In the genomic region with DNA sequence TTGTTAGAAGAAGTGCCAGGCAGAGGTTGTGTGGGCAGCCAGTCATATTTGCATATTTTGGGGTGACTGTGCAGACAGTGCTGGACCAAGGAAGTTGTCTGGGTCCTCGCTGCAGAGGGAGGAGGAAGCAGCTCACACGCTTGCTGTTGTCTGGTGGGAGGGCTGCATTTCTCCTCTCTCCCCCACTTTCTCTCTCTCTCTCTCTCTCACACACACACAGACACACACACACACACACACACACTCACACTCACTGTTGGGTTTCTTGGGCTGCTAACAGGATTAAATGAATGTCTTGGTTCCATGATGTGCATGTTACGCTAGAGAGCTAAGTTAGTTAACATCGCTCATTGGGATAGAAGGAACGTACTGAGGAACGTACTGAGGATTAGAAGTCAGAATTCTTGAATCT, we compare ENCODE assay signal across 16 cellular contexts.
DNase-seq lines count a peak whose midpoint lies in the region; ATAC-seq, FAIRE-seq and TF ChIP-seq lines count a peak whose summit lies in the region.
"Had no signal": no experiment of that assay in that cellular context is flagged by ENCODE, and none has a peak within 500 bp of the region (broad histone marks: within the 10 kb centered on the region; RNA-seq: fewer than 3 reads in every experiment).

No MANE protein-coding gene starts in this region.

- H3K79me2 ChIP-seq in K562 (ENCODE audit: control insufficient read depth, insufficient read depth, low read length) (peaks cover 58% of the 10 kb centered on the region), osteoblast (ENCODE audit: insufficient read depth, low read length) (peaks cover 45% of the 10 kb centered on the region)

- TF ChIP-seq CTCF in K562 (IDR thresholded peaks at IDR 0.05 in 2 of 3, conservative IDR thresholded peaks at IDR 0.05 in 1 of 3; ENCODE audit: insufficient read depth in 2 of 3, low read depth in 1 of 3, low read length in 3 of 3) (no peak), osteoblast (IDR thresholded peaks at IDR 0.05; ENCODE audit: extremely low read depth, low read depth, low read length) (no peak)

- H2AFZ ChIP-seq in K562 (ENCODE audit: low read depth, low read length) (no peak overlapping the region), osteoblast (ENCODE audit: low read length) (no peak overlapping the region)

- H3K27ac ChIP-seq in K562 (ENCODE audit: extremely low read depth, low read depth, low read length) (no peak overlapping the region), osteoblast (ENCODE audit: low read depth, low read length) (no peak overlapping the region)
- H3K27ac ChIP-seq: SJSA1, uterus had no signal

- H3K4me3 ChIP-seq in K562, result no peak overlapping the region
- H3K4me3 ChIP-seq in osteoblast (ENCODE audit: insufficient read depth, low read length), result no peak overlapping the region
- H3K4me3 ChIP-seq: SJSA1, uterus had no signal

- peak; percentile 40 for ATAC-seq in GM18502 (IDR thresholded peaks at IDR 0.05; ENCODE audit: poor library complexity, unreplicated experiment)
- ATAC-seq in HG03565 (IDR thresholded peaks at IDR 0.05; ENCODE audit: unreplicated experiment), result peak; percentile 29
- ATAC-seq in K562, result no peak
- no peak for ATAC-seq in HG02642 (IDR thresholded peaks at IDR 0.05; ENCODE audit: poor library complexity, unreplicated experiment)
- no peak for ATAC-seq in GM21528 (IDR thresholded peaks at IDR 0.05; ENCODE audit: low FRiP score, unreplicated experiment)

- TF ChIP-seq EP300 in K562 (IDR thresholded peaks at IDR 0.05; ENCODE audit: low read length), result no peak

- H3K4me2 ChIP-seq in K562 (ENCODE audit: insufficient read depth, low read length) (no peak overlapping the region), osteoblast (ENCODE audit: insufficient read depth, low read length) (no peak overlapping the region)

- TF ChIP-seq RAD21 in K562 (CRISPR knock-in tag; conservative IDR thresholded peaks at IDR 0.05 in 1 of 2, IDR thresholded peaks at IDR 0.05 in 1 of 2), result no peak

- CTCF ChIA-PET in K562 (lab: Yijun Ruan, JAX; ENCODE audit: low intra/inter-chr PET ratio), result interaction anchor here (0.9 to 2.6 kb wide), 5 partner anchors 73 to 279 kb away, joined by 3 to 35 read pairs (median 5); partner anchors contain the start of genes AGPAT3 and HSF2BP

- no peak for TF ChIP-seq POLR2A in K562 (conservative IDR thresholded peaks at IDR 0.05)

- H3K36me3 ChIP-seq in K562 (ENCODE audit: control insufficient read depth, insufficient read depth, low read length) (peaks cover 28% of the 10 kb centered on the region; the same call in 2 of the 3 replicates), osteoblast (ENCODE audit: insufficient read depth, low read length) (no peaks in the 10 kb centered on the region)
- H3K36me3 ChIP-seq: uterus had no signal

- intact Hi-C loops in K562 (cut with micrococcal nuclease), result loop anchor here (2.0 to 5.0 kb wide), 3 partner anchors 46 to 127 kb away; partner anchors contain the start of gene AGPAT3

- H3K27me3 ChIP-seq in K562 (ENCODE audit: control insufficient read depth in 2 of 2, insufficient read depth in 2 of 2, low read length in 2 of 2) (no peaks in the 10 kb centered on the region), osteoblast (ENCODE audit: insufficient read depth, low read length) (no peaks in the 10 kb centered on the region)
- H3K27me3 ChIP-seq: SJSA1, uterus had no signal

- BruUV-seq in K562 (replicated peaks; lab: Mats Ljungman, UMichigan), result no TSS peak

- H3K4me1 ChIP-seq in K562 (replicated peaks in 1 of 2; ENCODE audit: control insufficient read depth in 2 of 2, insufficient read depth in 2 of 2, low read length in 2 of 2) (peaks cover 20 to 78% of the 10 kb centered on the region in 2 experiments; a peak in 4 of 5 replicates), osteoblast (ENCODE audit: insufficient read depth, low read length) (no peaks in the 10 kb centered on the region)
- H3K4me1 ChIP-seq: uterus had no signal

- FAIRE-seq in K562 (lab: Jason Lieb, UNC), result peak; percentile 55
- FAIRE-seq: A204.1 had no signal

- peak; percentile 31 for DNase-seq in activated CD4-positive, alpha-beta T cell treated with anti-CD3 and anti-CD28 coated beads for 48 hours
- DNase-seq in activated CD4-positive, alpha-beta T cell treated with anti-CD3 and anti-CD28 coated beads, Interleukin-2, amount 50 U/mL, for 1 hour, result no peak
- DNase-seq in K562 (ENCODE audit: extremely low read depth in 1 of 4, low spot score in 3 of 4) (no peak), osteoblast (ENCODE audit: insufficient read length, low spot score, missing footprints) (no peak)
- DNase-seq: cortex of kidney; DMS79 treated with DMSO at 0.1 percent for 48 hours; NCI-H1105; NCI-H524; stimulated activated CD8-positive, alpha-beta memory T cell treated with anti-CD3 and anti-CD28 coated beads, Interleukin-4, amount 100 ng/mL, for 48 hours; uterus had no signal

- POLR2A ChIA-PET in K562 (lab: Yijun Ruan, JAX), result interaction anchor here (0.5 to 2.2 kb wide), 8 partner anchors 9 to 341 kb away, joined by 3 to 7 read pairs (median 4); no protein-coding TSS in a partner anchor

- peak overlapping the region in 1 of 2 experiments; percentile 57; a peak in 1 of 4 replicates for H3K9ac ChIP-seq in K562 (ENCODE audit: insufficient read depth in 1 of 2, low read depth in 2 of 2, low read length in 2 of 2)

- no peaks in the 10 kb centered on the region; the same call in 1 of the 2 replicates for H4K20me1 ChIP-seq in K562 (replicated peaks; ENCODE audit: control insufficient read depth, insufficient read depth, low read length)
- peaks cover 40% of the 10 kb centered on the region for H4K20me1 ChIP-seq in osteoblast (ENCODE audit: insufficient read depth, low read length)

- in situ Hi-C loops in K562 (cut with MboI), result no loop called here

- H3K9me3 ChIP-seq in K562 (replicated peaks; ENCODE audit: control insufficient read depth, insufficient read depth, low read depth, low read length) (no peaks in the 10 kb centered on the region), osteoblast (ENCODE audit: low read depth, low read length) (no peaks in the 10 kb centered on the region)
- H3K9me3 ChIP-seq: SJSA1, uterus had no signal

- WGBS in K562 (ENCODE audit: insufficient coverage, low coverage, missing lambda C conversion rate), result 94% methylated on average over 5 of the region's 6 CpGs

- no peaks in the 10 kb centered on the region for H3K9me1 ChIP-seq in K562 (ENCODE audit: control insufficient read depth, insufficient read depth, low read length)

TF ChIP-seq in K562, 482 proteins besides CTCF, POLR2A, EP300 and RAD21:
- TF ChIP-seq, protein P1, sequence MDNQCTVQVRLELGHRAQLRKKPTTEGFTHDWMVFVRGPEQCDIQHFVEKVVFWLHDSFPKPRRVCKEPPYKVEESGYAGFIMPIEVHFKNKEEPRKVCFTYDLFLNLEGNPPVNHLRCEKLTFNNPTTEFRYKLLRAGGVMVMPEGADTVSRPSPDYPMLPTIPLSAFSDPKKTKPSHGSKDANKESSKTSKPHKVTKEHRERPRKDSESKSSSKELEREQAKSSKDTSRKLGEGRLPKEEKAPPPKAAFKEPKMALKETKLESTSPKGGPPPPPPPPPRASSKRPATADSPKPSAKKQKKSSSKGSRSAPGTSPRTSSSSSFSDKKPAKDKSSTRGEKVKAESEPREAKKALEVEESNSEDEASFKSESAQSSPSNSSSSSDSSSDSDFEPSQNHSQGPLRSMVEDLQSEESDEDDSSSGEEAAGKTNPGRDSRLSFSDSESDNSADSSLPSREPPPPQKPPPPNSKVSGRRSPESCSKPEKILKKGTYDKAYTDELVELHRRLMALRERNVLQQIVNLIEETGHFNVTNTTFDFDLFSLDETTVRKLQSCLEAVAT (IDR thresholded peaks at IDR 0.05), result peak in 1 of 2 experiments; percentile 85; a peak in 2 of 4 replicates
- no peak for TF ChIP-seq NCOR1 (IDR thresholded peaks at IDR 0.05)
- TF ChIP-seq PREB (CRISPR knock-in tag; IDR thresholded peaks at IDR 0.05), result no peak
- peak; percentile 56; the same call in 1 of the 2 replicates for TF ChIP-seq LARP7 (IDR thresholded peaks at IDR 0.05)
- TF ChIP-seq, protein P2, sequence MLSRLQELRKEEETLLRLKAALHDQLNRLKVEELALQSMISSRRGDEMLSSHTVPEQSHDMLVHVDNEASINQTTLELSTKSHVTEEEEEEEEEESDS (CRISPR knock-in tag; IDR thresholded peaks at IDR 0.05), result no peak
- 0 out of 4 replicates have a peak, but pooled peaks of 1 of the 2 experiments have one; percentile 37 for TF ChIP-seq ARNT (IDR thresholded peaks at IDR 0.05)
- TF ChIP-seq IRF9 (tag; IDR thresholded peaks at IDR 0.05), result no peak
- TF ChIP-seq TAF7 (tag; IDR thresholded peaks at IDR 0.05), result no peak
TF ChIP-seq in K562: peak in this region for 3.

Comparison
In these comparisons a context has a peak if more than half of its experiments do, and no peak if none do; other contexts are left out.
1. ATAC-seq: peak in GM18502 (single experiment) and HG03565 (single experiment); none in K562 (single experiment), HG02642 (single experiment) and GM21528 (single experiment).